18 cellular contexts compared by ENCODE assay signal in the genomic region with DNA sequence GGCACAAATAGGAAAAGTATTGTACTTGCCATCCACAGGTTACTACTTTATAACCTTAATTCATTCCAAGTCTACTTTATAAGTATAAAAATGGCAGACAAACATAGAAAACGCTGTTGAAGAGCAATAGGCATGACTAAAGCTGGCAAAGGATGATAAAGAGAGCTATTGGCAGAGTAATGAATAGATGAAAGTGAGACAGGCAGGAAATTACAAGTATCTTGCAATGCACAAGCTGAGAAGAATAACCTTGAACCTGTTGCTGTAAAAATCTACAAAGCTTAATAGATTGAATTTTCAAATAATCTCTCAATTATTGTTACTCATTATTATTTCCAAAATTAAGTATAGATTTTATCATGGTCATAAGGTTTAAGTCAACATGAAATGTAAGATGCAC. TPM values are rescaled to one million over a fixed set of nuclear protein-coding genes. Genes with fewer than 3 reads are reported as not detected.
DNase-seq lines count a peak whose midpoint lies in the region; ATAC-seq and TF ChIP-seq lines count a peak whose summit lies in the region.
"Had no signal": no experiment of that assay in that cellular context is flagged by ENCODE, and none has a peak within 500 bp of the region (broad histone marks: within the 10 kb centered on the region; RNA-seq: fewer than 3 reads in every experiment).

No MANE protein-coding gene starts in this region.

- peaks cover 8% of the 10 kb centered on the region for H3K9me3 Mint-ChIP-seq in activated naive CD4-positive, alpha-beta T cell treated with anti-CD3 and anti-CD28 coated beads, Interleukin-2, amount 50 U/mL, for 24 hours
- no peaks in the 10 kb centered on the region for H3K9me3 Mint-ChIP-seq in activated naive CD8-positive, alpha-beta T cell treated with anti-CD3 and anti-CD28 coated beads, Interleukin-2, amount 10 ng/mL, durations not matched to agents 7 days and 5 days
- no peaks in the 10 kb centered on the region for H3K9me3 Mint-ChIP-seq in type B pancreatic cell
- H3K9me3 Mint-ChIP-seq: memory B cell, natural killer cell had no signal

- no peak for TF ChIP-seq CTCF in type B pancreatic cell (conservative IDR thresholded peaks at IDR 0.05)

- H3K27ac Mint-ChIP-seq in activated naive CD4-positive, alpha-beta T cell treated with anti-CD3 and anti-CD28 coated beads, Interleukin-2, amount 50 U/mL, for 24 hours = peak overlapping the region; percentile 97
- H3K27ac Mint-ChIP-seq in activated naive CD8-positive, alpha-beta T cell treated with anti-CD3 and anti-CD28 coated beads, Interleukin-2, amount 10 ng/mL, durations not matched to agents 7 days and 5 days = peak overlapping the region; percentile 49
- H3K27ac Mint-ChIP-seq in type B pancreatic cell = peak overlapping the region; percentile 53
- H3K27ac Mint-ChIP-seq: natural killer cell had no signal

- H3K4me3 Mint-ChIP-seq in activated naive CD4-positive, alpha-beta T cell treated with anti-CD3 and anti-CD28 coated beads, Interleukin-2, amount 50 U/mL, for 24 hours = peak overlapping the region; percentile 80
- H3K4me3 Mint-ChIP-seq in activated naive CD8-positive, alpha-beta T cell treated with anti-CD3 and anti-CD28 coated beads, Interleukin-2, amount 10 ng/mL, durations not matched to agents 7 days and 5 days = peak overlapping the region; percentile 41
- peak overlapping the region; percentile 9 for H3K4me3 Mint-ChIP-seq in type B pancreatic cell
- H3K4me3 Mint-ChIP-seq: memory B cell, natural killer cell had no signal

- no peak for DNase-seq in activated naive CD4-positive, alpha-beta T cell treated with anti-CD3 and anti-CD28 coated beads, Interleukin-2, amount 50 U/mL, for 16 hours
- peak; percentile 14 for DNase-seq in NCI-H345 treated with DMSO at 0.1 percent for 48 hours (lab: John Stamatoyannopoulos, UW; ENCODE audit: unreplicated experiment)
- no peak for DNase-seq in activated naive CD8-positive, alpha-beta T cell treated with anti-CD3 and anti-CD28 coated beads, Interleukin-2, amount 10 ng/mL, durations not matched to agents 7 days and 5 days
- DNase-seq in type B pancreatic cell (ENCODE audit: extremely low spot score, unreplicated experiment) = no peak
- DNase-seq: activated CD4-positive, alpha-beta T cell treated with anti-CD3 and anti-CD28 coated beads for 1 hour; AML-193; Calu3; H7; islet precursor cell; MG63; natural killer cell; NCI-H1694; posterior cingulate gyrus; stimulated activated CD4-positive, alpha-beta T cell treated with anti-CD3 and anti-CD28 coated beads, Interleukin-4, amount 100 ng/mL, for 1 hour had no signal

- ATAC-seq in activated naive CD8-positive, alpha-beta T cell treated with anti-CD3 and anti-CD28 coated beads, Interleukin-2, amount 10 ng/mL, durations not matched to agents 7 days and 5 days (ENCODE audit: low read depth) = peak; percentile 38
- no peak for ATAC-seq in GM21723 (IDR thresholded peaks at IDR 0.05; ENCODE audit: unreplicated experiment)
- no peak for ATAC-seq in HG03139 (IDR thresholded peaks at IDR 0.05; ENCODE audit: unreplicated experiment)
- ATAC-seq: natural killer cell had no signal

- H3K27me3 Mint-ChIP-seq in activated naive CD4-positive, alpha-beta T cell treated with anti-CD3 and anti-CD28 coated beads, Interleukin-2, amount 50 U/mL, for 24 hours = no peaks in the 10 kb centered on the region
- no peaks in the 10 kb centered on the region for H3K27me3 Mint-ChIP-seq in activated naive CD8-positive, alpha-beta T cell treated with anti-CD3 and anti-CD28 coated beads, Interleukin-2, amount 10 ng/mL, durations not matched to agents 7 days and 5 days
- H3K27me3 Mint-ChIP-seq in type B pancreatic cell = no peaks in the 10 kb centered on the region
- H3K27me3 Mint-ChIP-seq: memory B cell had no signal

- POLR2A ChIA-PET in activated naive CD8-positive, alpha-beta T cell treated with anti-CD3 and anti-CD28 coated beads, Interleukin-2, amount 10 ng/mL, durations not matched to agents 7 days and 5 days (lab: Charles Lee) = interaction anchor here (1.5 kb wide), 1 partner anchor 8 kb away, joined by 4 read pairs; no protein-coding TSS in a partner anchor

- H3K36me3 Mint-ChIP-seq in activated naive CD4-positive, alpha-beta T cell treated with anti-CD3 and anti-CD28 coated beads, Interleukin-2, amount 50 U/mL, for 24 hours = peaks cover 40% of the 10 kb centered on the region
- peaks cover 20% of the 10 kb centered on the region for H3K36me3 Mint-ChIP-seq in activated naive CD8-positive, alpha-beta T cell treated with anti-CD3 and anti-CD28 coated beads, Interleukin-2, amount 10 ng/mL, durations not matched to agents 7 days and 5 days
- H3K36me3 Mint-ChIP-seq in type B pancreatic cell = peaks cover 27% of the 10 kb centered on the region
- H3K36me3 Mint-ChIP-seq: natural killer cell had no signal

- H3K4me1 Mint-ChIP-seq in activated naive CD4-positive, alpha-beta T cell treated with anti-CD3 and anti-CD28 coated beads, Interleukin-2, amount 50 U/mL, for 24 hours = peaks cover 91% of the 10 kb centered on the region
- peaks cover 53% of the 10 kb centered on the region for H3K4me1 Mint-ChIP-seq in activated naive CD8-positive, alpha-beta T cell treated with anti-CD3 and anti-CD28 coated beads, Interleukin-2, amount 10 ng/mL, durations not matched to agents 7 days and 5 days
- H3K4me1 Mint-ChIP-seq in type B pancreatic cell (ENCODE audit: unreplicated experiment) = peaks cover 49% of the 10 kb centered on the region

RNA-seq across cellular contexts. Expression of a gene that starts 8.8 kb away (rescaled TPM):
- total RNA-seq in activated naive CD8-positive, alpha-beta T cell treated with anti-CD3 and anti-CD28 coated beads, Interleukin-2, amount 10 ng/mL, durations not matched to agents 7 days and 5 days = 10 to 100 TPM; 22.6 to 25.7 TPM
- total RNA-seq in type B pancreatic cell (ENCODE audit: low replicate concordance) = 57.5 and 58.2 TPM in 2 replicates

Comparison
In these comparisons a context has a peak if more than half of its experiments do, and no peak if none do; other contexts are left out.
1. H3K4me3 Mint-ChIP-seq: peak in every context shown above with its lines; median percentile 80 in activated naive CD4-positive, alpha-beta T cell treated with anti-CD3 and anti-CD28 coated beads, Interleukin-2, amount 50 U/mL, for 24 hours; 41 in activated naive CD8-positive, alpha-beta T cell treated with anti-CD3 and anti-CD28 coated beads, Interleukin-2, amount 10 ng/mL, durations not matched to agents 7 days and 5 days; 9 in type B pancreatic cell.